Comparison of ENCODE assay signal across 1 cellular context in genomic region chr7:30795161-30795943, GRCh38.
TF ChIP-seq lines count a peak whose summit lies in the region.

No MANE protein-coding gene starts in this region.

TF ChIP-seq in IMR-90, 13 proteins besides CTCF, POLR2A, EP300 and RAD21:
- TF ChIP-seq SMC3 (IDR thresholded peaks at IDR 0.05; ENCODE audit: low read depth, low read length), result no peak
- no peak for TF ChIP-seq FOS (IDR thresholded peaks at IDR 0.05; ENCODE audit: low read depth, low read length)
- TF ChIP-seq BHLHE40 (IDR thresholded peaks at IDR 0.05; ENCODE audit: low read depth, low read length), result no peak
- TF ChIP-seq RCOR1 (IDR thresholded peaks at IDR 0.05; ENCODE audit: insufficient replicate concordance, low read length), result no peak
- no peak for TF ChIP-seq MAZ (IDR thresholded peaks at IDR 0.05; ENCODE audit: borderline replicate concordance, low read depth, low read length)
- no peak for TF ChIP-seq USF2 (IDR thresholded peaks at IDR 0.05; ENCODE audit: low read depth, low read length)
- no peak for TF ChIP-seq CHD1 (IDR thresholded peaks at IDR 0.05; ENCODE audit: low read depth, low read length)
- TF ChIP-seq MAFK (IDR thresholded peaks at IDR 0.05; ENCODE audit: low read depth, low read length), result no peak
- TF ChIP-seq MXI1 (IDR thresholded peaks at IDR 0.05; ENCODE audit: borderline replicate concordance, low read depth, low read length), result no peak
